In the genomic region with DNA sequence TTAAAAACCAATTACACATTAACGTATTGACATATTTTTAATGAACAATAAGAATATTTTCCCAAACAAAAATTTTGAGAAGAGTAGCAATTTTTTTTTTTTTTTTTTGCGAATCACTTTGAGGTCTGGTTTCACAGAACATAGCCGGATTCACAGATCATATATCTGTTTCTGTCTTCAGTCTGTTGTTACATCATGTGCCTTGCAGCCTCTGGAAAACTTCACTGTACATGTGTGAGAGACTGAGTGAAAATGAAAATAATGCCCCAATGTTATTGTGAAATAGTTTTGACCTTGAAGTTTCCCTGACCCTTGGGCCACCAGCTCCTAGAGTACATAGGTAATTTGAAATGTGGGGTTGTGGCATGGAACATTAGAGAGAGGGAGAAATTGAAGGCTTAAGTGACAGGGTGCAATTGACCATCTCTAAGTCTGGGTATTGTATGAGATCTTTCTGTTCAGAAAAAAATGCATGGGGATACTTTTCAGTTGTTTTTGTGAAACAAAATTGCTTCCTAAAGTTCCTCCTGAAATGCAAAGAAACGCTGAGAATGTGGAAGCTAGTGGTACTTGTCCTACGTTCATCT, we compare ENCODE assay signal across 11 cellular contexts. TPM values are rescaled to one million over a fixed set of nuclear protein-coding genes. Genes with fewer than 3 reads are reported as not detected.
A peak's percentile ranks its signal among the peaks of the same experiment; 100 is the strongest.
DNase-seq lines count a peak whose midpoint lies in the region; ATAC-seq and TF ChIP-seq lines count a peak whose summit lies in the region.
"Had no signal": no experiment of that assay in that cellular context is flagged by ENCODE, and none has a peak within 500 bp of the region (broad histone marks: within the 10 kb centered on the region; RNA-seq: fewer than 3 reads in every experiment).

No MANE protein-coding gene starts in this region.

- intact Hi-C loops in mammary epithelial cell (cut with micrococcal nuclease): no loop called here

- H3K4me1 ChIP-seq in mammary epithelial cell (ENCODE audit: insufficient read depth, low read length): peaks cover 12% of the 10 kb centered on the region
- H3K4me1 ChIP-seq: foreskin keratinocyte had no signal

- no peak overlapping the region for H3K27ac ChIP-seq in mammary epithelial cell (ENCODE audit: insufficient read depth, low read depth, low read length)
- H3K27ac ChIP-seq: foreskin keratinocyte had no signal

- dilution Hi-C loops in mammary epithelial cell (cut with HindIII; ENCODE audit: low sequenced_read_pairs): no loop called here

- no peak overlapping the region for H3K4me3 ChIP-seq in mammary epithelial cell (replicated peaks in 1 of 3; ENCODE audit: insufficient read depth in 1 of 3, low read depth in 2 of 3, low read length in 3 of 3)

- peaks cover 7% of the 10 kb centered on the region for H3K36me3 Mint-ChIP-seq in T-helper 17 cell (ENCODE audit: low read depth)
- peaks cover 12 to 13% of the 10 kb centered on the region in 2 donors for H3K36me3 Mint-ChIP-seq in naive B cell

- POLR2A ChIA-PET in HEK293T (lab: Yijun Ruan, JAX): interaction anchor here (2.1 kb wide), 1 partner anchor 14 kb away, joined by 7 read pairs; the partner anchor contains the start of gene ITPR1

- no peaks in the 10 kb centered on the region for H4K20me1 ChIP-seq in mammary epithelial cell (ENCODE audit: insufficient read depth, low read length)

- H3K36me3 ChIP-seq in mammary epithelial cell (ENCODE audit: insufficient read depth, low read length): no peaks in the 10 kb centered on the region

- H3K27me3 Mint-ChIP-seq in T-helper 17 cell (no peaks in the 10 kb centered on the region), naive B cell (no peaks in the 10 kb centered on the region)
- H3K27me3 Mint-ChIP-seq: activated CD4-positive, alpha-beta memory T cell treated with anti-CD3 and anti-CD28 coated beads, Interleukin-2, amount 10 ng/mL, durations not matched to agents 7 days and 5 days had no signal

- H3K27ac Mint-ChIP-seq in T-helper 17 cell (peak overlapping the region; percentile 97), naive B cell (peak overlapping the region; percentile 25 to 96 (median 81))
- H3K27ac Mint-ChIP-seq: activated CD4-positive, alpha-beta memory T cell treated with anti-CD3 and anti-CD28 coated beads, Interleukin-2, amount 10 ng/mL, durations not matched to agents 7 days and 5 days had no signal

- no peak overlapping the region for H3K4me2 ChIP-seq in mammary epithelial cell (ENCODE audit: insufficient read depth, low read depth, low read length)

- ATAC-seq in GM18867 (IDR thresholded peaks at IDR 0.05; ENCODE audit: unreplicated experiment) (peak; percentile 38), HG02610 (IDR thresholded peaks at IDR 0.05; ENCODE audit: unreplicated experiment) (peak; percentile 23), T-helper 17 cell (no peak), naive B cell (ENCODE audit: low read depth in 2 of 2) (no peak)
- ATAC-seq: foreskin keratinocyte had no signal

- H3K79me2 ChIP-seq in mammary epithelial cell (ENCODE audit: insufficient read depth, low read length): no peaks in the 10 kb centered on the region

- H3K9ac ChIP-seq in mammary epithelial cell (ENCODE audit: insufficient read depth, low read length): no peak overlapping the region

- no TSS peak for BruUV-seq in mammary epithelial cell (replicated peaks; lab: Mats Ljungman, UMichigan)

- H3K9me3 ChIP-seq in T-helper 17 cell (ENCODE audit: control insufficient read depth, low read length, poor library complexity, severe bottlenecking): no peaks in the 10 kb centered on the region
- H3K9me3 ChIP-seq in mammary epithelial cell (replicated peaks; ENCODE audit: insufficient read depth, low read length): no peaks in the 10 kb centered on the region

- in situ Hi-C loops in mammary epithelial cell (cut with MboI; ENCODE audit: low sequenced_read_pairs in 2 of 2): no loop called here

- H2AFZ ChIP-seq in mammary epithelial cell (ENCODE audit: low read depth, low read length): no peak overlapping the region

- no peaks in the 10 kb centered on the region for H3K9me3 Mint-ChIP-seq in naive B cell
- H3K9me3 Mint-ChIP-seq: activated CD4-positive, alpha-beta memory T cell treated with anti-CD3 and anti-CD28 coated beads, Interleukin-2, amount 10 ng/mL, durations not matched to agents 7 days and 5 days had no signal

- CTCF ChIA-PET in mammary epithelial cell (lab: Charles Lee; ENCODE audit: low non-redundant PET) (no interaction called here), HEK293T (lab: Yijun Ruan, JAX) (interaction anchor here (1.1 kb wide), 1 partner anchor 9 kb away, joined by 3 read pairs; no protein-coding TSS in a partner anchor)

- no peak overlapping the region for H3K4me3 Mint-ChIP-seq in T-helper 17 cell
- H3K4me3 Mint-ChIP-seq in naive B cell: peak overlapping the region; percentile 73 to 97 (median 78)
- H3K4me3 Mint-ChIP-seq: activated CD4-positive, alpha-beta memory T cell treated with anti-CD3 and anti-CD28 coated beads, Interleukin-2, amount 10 ng/mL, durations not matched to agents 7 days and 5 days had no signal

- no peaks in the 10 kb centered on the region for H3K27me3 ChIP-seq in mammary epithelial cell (ENCODE audit: insufficient read depth, low read length)
- H3K27me3 ChIP-seq: foreskin keratinocyte had no signal

- 82% methylated on average over 5 of the region's 5 CpGs for WGBS in mammary epithelial cell (ENCODE audit: low coverage, missing lambda C conversion rate)

- no peak for DNase-seq in T-helper 17 cell
- no peak for DNase-seq in naive B cell
- no peak for DNase-seq in mammary epithelial cell
- DNase-seq in HEK293T (ENCODE audit: extremely low spot score): no peak
- DNase-seq in NCI-H446 treated with DMSO at 0.1 percent for 48 hours (lab: John Stamatoyannopoulos, UW): no peak
- DNase-seq in NCI-H345 treated with DMSO at 0.1 percent for 48 hours (lab: John Stamatoyannopoulos, UW; ENCODE audit: unreplicated experiment): no peak
- DNase-seq: activated CD4-positive, alpha-beta memory T cell treated with anti-CD3 and anti-CD28 coated beads, Interleukin-2, amount 10 ng/mL, durations not matched to agents 7 days and 5 days; foreskin keratinocyte; small intestine had no signal

- H3K4me1 Mint-ChIP-seq in T-helper 17 cell (peaks cover 47% of the 10 kb centered on the region), naive B cell (peaks cover 82 to 100% (median 100%) of the 10 kb centered on the region in 3 donors)

- TF ChIP-seq CTCF in mammary epithelial cell (conservative IDR thresholded peaks at IDR 0.05 in 1 of 2, IDR thresholded peaks at IDR 0.05 in 1 of 2; ENCODE audit: extremely low read depth in 1 of 2, insufficient read depth in 1 of 2, low read depth in 1 of 2, low read length in 2 of 2): no peak

TF ChIP-seq in HEK293T, 16 proteins besides CTCF, POLR2A, EP300 and RAD21:
- TF ChIP-seq ARNT (IDR thresholded peaks at IDR 0.05) (no peak), TARDBP (IDR thresholded peaks at IDR 0.05) (no peak), SP1 (IDR thresholded peaks at IDR 0.05) (no peak)
- TF ChIP-seq, protein P1, sequence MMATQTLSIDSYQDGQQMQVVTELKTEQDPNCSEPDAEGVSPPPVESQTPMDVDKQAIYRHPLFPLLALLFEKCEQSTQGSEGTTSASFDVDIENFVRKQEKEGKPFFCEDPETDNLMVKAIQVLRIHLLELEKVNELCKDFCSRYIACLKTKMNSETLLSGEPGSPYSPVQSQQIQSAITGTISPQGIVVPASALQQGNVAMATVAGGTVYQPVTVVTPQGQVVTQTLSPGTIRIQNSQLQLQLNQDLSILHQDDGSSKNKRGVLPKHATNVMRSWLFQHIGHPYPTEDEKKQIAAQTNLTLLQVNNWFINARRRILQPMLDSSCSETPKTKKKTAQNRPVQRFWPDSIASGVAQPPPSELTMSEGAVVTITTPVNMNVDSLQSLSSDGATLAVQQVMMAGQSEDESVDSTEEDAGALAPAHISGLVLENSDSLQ (IDR thresholded peaks at IDR 0.05): no peak

RNA-seq across cellular contexts. Expression of gene ITPR1, which starts 14.0 kb away (rescaled TPM):
- total RNA-seq in T-helper 17 cell: 100 to 1,000 TPM in 1 of 2 donors, 10 to 100 TPM in 1; 92.0 to 102 TPM
- polyA plus RNA-seq in naive B cell (ENCODE audit: low read depth in 6 of 6): 100 to 1,000 TPM in 1 of 6 donors, 10 to 100 TPM in 5; 54.8 to 110 (median 87.3) TPM
- total RNA-seq in mammary epithelial cell: 10 to 100 TPM; 15.6 to 33.2 TPM
- 9.2 TPM for polyA plus RNA-seq in mammary epithelial cell
- polyA minus RNA-seq in mammary epithelial cell: 58.6 TPM

RNA-seq across cellular contexts. Expression of gene SUMF1, which starts 40.0 kb away (rescaled TPM):
- total RNA-seq in T-helper 17 cell (10 to 100 TPM; 13.1 to 15.3 TPM), mammary epithelial cell (10 to 100 TPM; 31.4 to 87.7 TPM)
- polyA plus RNA-seq in naive B cell (ENCODE audit: low read depth in 6 of 6) (10 to 100 TPM; 18.8 to 27.6 (median 22.2) TPM), mammary epithelial cell (37.6 TPM)
- 22.4 TPM for polyA minus RNA-seq in mammary epithelial cell

Comparison
In these comparisons a context has a peak if more than half of its experiments do, and no peak if none do; other contexts are left out.
1. ATAC-seq: peak in GM18867 (single experiment) and HG02610 (single experiment); none in T-helper 17 cell (single experiment) and naive B cell (0 of 2).